ENCODE assay signal across 8 cellular contexts in genomic region chr12:133038310-133038709, GRCh38. TPM values are rescaled to one million over a fixed set of nuclear protein-coding genes. Genes with fewer than 3 reads are reported as not detected.
DNase-seq lines count a peak whose midpoint lies in the region; ATAC-seq and TF ChIP-seq lines count a peak whose summit lies in the region.

No MANE protein-coding gene starts in this region.

- intact Hi-C loops in prostate gland (cut with DNase I), result loop anchor here (5.0 kb wide), 2 partner anchors 51 to 94 kb away; partner anchors contain the start of genes ZNF10, ZNF26 and ZNF891

- H3K9me3 ChIP-seq in Peyer's patch (peaks cover 0 to 54% (median 7%) of the 10 kb centered on the region in 4 donors), prostate gland (no peaks in the 10 kb centered on the region)

- H3K27ac ChIP-seq in Peyer's patch, result peak overlapping the region in 1 of 4 donors; percentile 95
- H3K27ac ChIP-seq in prostate gland, result no peak overlapping the region

- peaks cover 0 to 7% (median 2%) of the 10 kb centered on the region in 4 donors for H3K4me1 ChIP-seq in Peyer's patch
- no peaks in the 10 kb centered on the region for H3K4me1 ChIP-seq in prostate gland (replicated peaks)

- no peak for ATAC-seq in HG02852 (IDR thresholded peaks at IDR 0.05; ENCODE audit: unreplicated experiment)
- no peak for ATAC-seq in GM19463 (IDR thresholded peaks at IDR 0.05; ENCODE audit: unreplicated experiment)
- no peak for ATAC-seq in HG03175 (IDR thresholded peaks at IDR 0.05; ENCODE audit: unreplicated experiment)

- no peak for DNase-seq in GM06990 (ENCODE audit: extremely low read depth, insufficient read length)
- DNase-seq in Peyer's patch, result no peak
- DNase-seq in epithelial cell of proximal tubule (ENCODE audit: low read depth), result no peak
- no peak for DNase-seq in prostate gland (ENCODE audit: low spot score)
- DNase-seq in activated CD8-positive, alpha-beta memory T cell treated with anti-CD3 and anti-CD28 coated beads, Interleukin-2, amount 50 U/mL, for 48 hours, result no peak

- H3K4me3 ChIP-seq in GM06990 (replicated peaks; ENCODE audit: low read depth, low read length), result peak overlapping the region; percentile 79
- H3K4me3 ChIP-seq in Peyer's patch, result peak overlapping the region in 3 of 4 donors; percentile 69 to 78 (median 75)
- H3K4me3 ChIP-seq in epithelial cell of proximal tubule (ENCODE audit: low read depth, low read length), result peak overlapping the region; percentile 72
- peak overlapping the region; percentile 78 to 92 for H3K4me3 ChIP-seq in prostate gland

- 79% methylated on average over 3 of the region's 3 CpGs for WGBS in prostate gland

- TF ChIP-seq CTCF in GM06990 (IDR thresholded peaks at IDR 0.05; ENCODE audit: insufficient read depth, low read length, poor library complexity, severe bottlenecking) (no peak), Peyer's patch (IDR thresholded peaks at IDR 0.05) (no peak), epithelial cell of proximal tubule (conservative IDR thresholded peaks at IDR 0.05; ENCODE audit: low read depth, low read length) (no peak), prostate gland (IDR thresholded peaks at IDR 0.05) (no peak)

- no peaks in the 10 kb centered on the region for H3K27me3 ChIP-seq in GM06990 (replicated peaks; ENCODE audit: control insufficient read depth, insufficient read depth, low read length)
- H3K27me3 ChIP-seq in Peyer's patch, result no peaks in the 10 kb centered on the region
- no peaks in the 10 kb centered on the region for H3K27me3 ChIP-seq in prostate gland (replicated peaks; ENCODE audit: insufficient read depth)

- peaks cover 2% of the 10 kb centered on the region for H3K36me3 ChIP-seq in GM06990 (ENCODE audit: control insufficient read depth, insufficient read depth, low read length)
- H3K36me3 ChIP-seq in Peyer's patch, result peaks cover 0 to 33% (median 5%) of the 10 kb centered on the region in 3 donors
- H3K36me3 ChIP-seq in prostate gland, result peaks cover 0 to 3% of the 10 kb centered on the region in 2 donors

- TF ChIP-seq POLR2A in Peyer's patch (IDR thresholded peaks at IDR 0.05), result no peak
- no peak for TF ChIP-seq POLR2A in prostate gland (IDR thresholded peaks at IDR 0.05)

RNA-seq across cellular contexts. Expression of gene ZNF84, which starts 1.0 kb away (rescaled TPM):
- total RNA-seq in Peyer's patch (10 to 100 TPM; 14.5 to 39.6 (median 27.9) TPM), epithelial cell of proximal tubule (9.2 and 11.4 TPM in 2 replicates), prostate gland (10 to 100 TPM; 22.2 to 52.0 TPM)

RNA-seq across cellular contexts. Expression of gene ZNF140, which starts 42.4 kb away (rescaled TPM):
- total RNA-seq in Peyer's patch, result 10 to 100 TPM; 13.0 to 22.3 (median 15.6) TPM
- total RNA-seq in epithelial cell of proximal tubule, result 9.0 and 9.5 TPM in 2 replicates
- total RNA-seq in prostate gland, result 10 to 100 TPM; 18.2 to 23.7 TPM

RNA-seq across cellular contexts. Expression of gene ZNF26, which starts 52.1 kb away (rescaled TPM):
- total RNA-seq in Peyer's patch, result 10 to 100 TPM; 15.9 to 24.8 (median 18.7) TPM
- 3.9 and 6.7 TPM in 2 replicates for total RNA-seq in epithelial cell of proximal tubule
- total RNA-seq in prostate gland, result 10 to 100 TPM; 14.2 to 17.0 TPM
